6 cellular contexts compared by ENCODE assay signal in the genomic region with DNA sequence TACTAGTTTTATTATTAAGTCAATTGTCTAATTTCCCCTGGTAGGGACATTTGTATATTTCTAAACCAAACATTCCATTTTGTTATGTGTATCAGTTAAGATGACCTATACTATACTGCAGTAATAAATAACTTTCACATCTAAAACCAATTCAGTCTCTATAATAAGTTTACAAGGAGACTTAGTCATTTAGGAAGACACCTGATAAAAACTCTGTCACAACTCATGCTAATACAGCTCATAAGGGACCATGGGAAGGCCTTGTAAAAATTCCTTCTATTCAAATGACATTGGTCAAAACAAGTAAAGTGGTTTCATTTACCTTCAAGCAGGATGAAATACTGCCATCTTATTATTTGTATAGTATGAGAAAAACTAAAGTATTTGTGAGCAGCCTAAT.
A peak's percentile ranks its signal among the peaks of the same experiment; 100 is the strongest.
ATAC-seq lines count a peak whose summit lies in the region.

No MANE protein-coding gene starts in this region.

- ATAC-seq in GM18858 (IDR thresholded peaks at IDR 0.05; ENCODE audit: unreplicated experiment): peak; percentile 65
- peak; percentile 90 for ATAC-seq in HG02610 (IDR thresholded peaks at IDR 0.05; ENCODE audit: unreplicated experiment)
- peak; percentile 79 for ATAC-seq in HG02870 (IDR thresholded peaks at IDR 0.05; ENCODE audit: unreplicated experiment)
- ATAC-seq in HG02885 (IDR thresholded peaks at IDR 0.05; ENCODE audit: poor library complexity, unreplicated experiment): peak; percentile 59
- peak; percentile 60 for ATAC-seq in HG03045 (IDR thresholded peaks at IDR 0.05; ENCODE audit: unreplicated experiment)
- peak; percentile 53 for ATAC-seq in HG03565 (IDR thresholded peaks at IDR 0.05; ENCODE audit: unreplicated experiment)

Comparison
In these comparisons a context has a peak if more than half of its experiments do, and no peak if none do; other contexts are left out.
1. Peak in every context shown above with its lines: ATAC-seq.